Comparison of ENCODE assay signal across 28 cellular contexts in the genomic region with DNA sequence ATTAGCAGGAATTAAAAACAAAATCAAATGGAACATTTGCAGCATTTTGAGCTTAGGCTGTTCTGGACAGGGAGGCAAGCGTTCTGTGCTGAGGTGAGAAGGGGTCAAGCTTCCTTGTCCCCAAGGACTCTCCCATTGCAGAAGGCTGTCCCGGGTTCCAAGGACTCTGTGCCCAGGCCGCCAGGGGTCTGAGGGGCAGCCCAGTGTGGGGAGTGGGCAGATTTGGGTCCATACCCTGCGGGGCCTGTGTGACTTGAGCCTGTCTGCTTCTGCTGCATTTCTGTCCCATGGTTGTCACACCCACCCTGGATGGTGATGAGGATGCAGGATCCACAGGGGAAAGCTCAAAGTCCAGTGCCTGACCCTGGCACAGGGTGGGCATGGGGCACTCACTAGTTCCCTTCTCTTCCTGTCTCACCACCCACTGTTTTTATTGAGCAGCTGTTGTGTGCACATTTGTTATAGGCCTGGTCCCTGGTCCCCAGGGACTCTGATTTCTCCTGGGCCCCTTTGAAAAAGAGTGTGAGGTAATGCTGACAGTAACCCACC.
"Had no signal": no experiment of that assay in that cellular context is flagged by ENCODE, and none has a peak within 500 bp of the region (broad histone marks: within the 10 kb centered on the region; RNA-seq: fewer than 3 reads in every experiment).

No MANE protein-coding gene starts in this region.

- DNase-seq: dermis blood vessel endothelial cell; effector memory CD4-positive, alpha-beta T cell; foreskin keratinocyte; heart right ventricle; hippocampal formation; immature natural killer cell; islet precursor cell; left ventricle myocardium superior; midbrain; naive thymus-derived CD4-positive, alpha-beta T cell; nucleus accumbens; stimulated activated CD4-positive, alpha-beta T cell treated with anti-CD3 and anti-CD28 coated beads, Interleukin-2, amount 100 ng/mL, for 24 hours; stimulated activated CD4-positive, alpha-beta T cell treated with anti-CD3 and anti-CD28 coated beads, Interleukin-4, amount 100 ng/mL, for 24 hours; stimulated activated naive CD4-positive, alpha-beta T cell treated with Interleukin-2 at 50 U/mL for 16 hours; thyroid gland had no signal

- H3K27ac ChIP-seq: coronary artery, esophagus muscularis mucosa, foreskin keratinocyte, gastroesophageal sphincter, heart right ventricle, neural progenitor cell, prostate gland, right atrium auricular region, stomach, thyroid gland had no signal

- H3K27ac Mint-ChIP-seq: immature natural killer cell; memory B cell; naive thymus-derived CD4-positive, alpha-beta T cell; nephron; neural progenitor cell; stimulated activated effector memory CD8-positive, alpha-beta T cell treated with anti-CD3 and anti-CD28 coated beads, Interleukin-12 subunit alpha, Interleukin-12 subunit beta, amount 100 ng/mL, for 72 hours; type B pancreatic cell had no signal

- H3K4me2 ChIP-seq: neural progenitor cell had no signal

- H3K36me3 ChIP-seq: esophagus muscularis mucosa, gastroesophageal sphincter, heart right ventricle, neural progenitor cell, prostate gland, right atrium auricular region, stomach, thyroid gland had no signal

- H3K4me1 ChIP-seq: esophagus muscularis mucosa, foreskin keratinocyte, gastroesophageal sphincter, neural progenitor cell, prostate gland, right atrium auricular region, stomach, thyroid gland had no signal

- H3K36me3 Mint-ChIP-seq: immature natural killer cell; memory B cell; naive thymus-derived CD4-positive, alpha-beta T cell; neural progenitor cell; stimulated activated effector memory CD8-positive, alpha-beta T cell treated with anti-CD3 and anti-CD28 coated beads, Interleukin-12 subunit alpha, Interleukin-12 subunit beta, amount 100 ng/mL, for 72 hours had no signal

- H3K4me1 Mint-ChIP-seq: immature natural killer cell, memory B cell, nephron had no signal

- H3K9ac ChIP-seq: neural progenitor cell had no signal

- H3K4me3 Mint-ChIP-seq: immature natural killer cell; memory B cell; nephron; neural progenitor cell; stimulated activated effector memory CD8-positive, alpha-beta T cell treated with anti-CD3 and anti-CD28 coated beads, Interleukin-12 subunit alpha, Interleukin-12 subunit beta, amount 100 ng/mL, for 72 hours; type B pancreatic cell had no signal

- H2AFZ ChIP-seq: neural progenitor cell had no signal

- H3K9me3 Mint-ChIP-seq: memory B cell; nephron; neural progenitor cell; stimulated activated effector memory CD8-positive, alpha-beta T cell treated with anti-CD3 and anti-CD28 coated beads, Interleukin-12 subunit alpha, Interleukin-12 subunit beta, amount 100 ng/mL, for 72 hours; type B pancreatic cell had no signal

- ATAC-seq: foreskin keratinocyte; gastroesophageal sphincter; heart right ventricle; left ventricle myocardium superior; naive thymus-derived CD4-positive, alpha-beta T cell; sciatic nerve; stimulated activated effector memory CD8-positive, alpha-beta T cell treated with anti-CD3 and anti-CD28 coated beads, Interleukin-12 subunit alpha, Interleukin-12 subunit beta, amount 100 ng/mL, for 72 hours had no signal

- H3K9me3 ChIP-seq: esophagus muscularis mucosa, gastroesophageal sphincter, heart right ventricle, prostate gland, right atrium auricular region, stomach, thyroid gland had no signal

- H3K27me3 ChIP-seq: esophagus muscularis mucosa, heart right ventricle, neural progenitor cell, right atrium auricular region, stomach, thyroid gland had no signal

- H3K4me3 ChIP-seq: coronary artery, esophagus muscularis mucosa, gastroesophageal sphincter, heart right ventricle, lung, neural progenitor cell, prostate gland, right atrium auricular region, stomach, thyroid gland had no signal
